Comparison of ENCODE assay signal across 20 cellular contexts in genomic region chr2:54404270-54404669, GRCh38. TPM values are rescaled to one million over a fixed set of nuclear protein-coding genes. Genes with fewer than 3 reads are reported as not detected.
A peak's percentile ranks its signal among the peaks of the same experiment; 100 is the strongest.
DNase-seq lines count a peak whose midpoint lies in the region; ATAC-seq and TF ChIP-seq lines count a peak whose summit lies in the region.
"Had no signal": no experiment of that assay in that cellular context is flagged by ENCODE, and none has a peak within 500 bp of the region (broad histone marks: within the 10 kb centered on the region; RNA-seq: fewer than 3 reads in every experiment).

No MANE protein-coding gene starts in this region.

- no peaks in the 10 kb centered on the region for H3K27me3 Mint-ChIP-seq in T-helper 17 cell

- no peak overlapping the region for H3K4me3 ChIP-seq in left lung
- H3K4me3 ChIP-seq: hepatocyte had no signal

- no peaks in the 10 kb centered on the region for H3K36me3 Mint-ChIP-seq in T-helper 17 cell (ENCODE audit: low read depth)
- H3K36me3 Mint-ChIP-seq: brain; CD14-positive monocyte; naive thymus-derived CD8-positive, alpha-beta T cell had no signal

- intact Hi-C loops in left lung (cut with DNase I) = no loop called here

- ATAC-seq in HG03175 (IDR thresholded peaks at IDR 0.05; ENCODE audit: unreplicated experiment) = peak; percentile 44
- ATAC-seq in T-helper 17 cell = peak; percentile 28
- ATAC-seq in left lung = peak; percentile 72
- ATAC-seq in HG02588 (IDR thresholded peaks at IDR 0.05; ENCODE audit: unreplicated experiment) = no peak
- no peak for ATAC-seq in GM19397 (IDR thresholded peaks at IDR 0.05; ENCODE audit: unreplicated experiment)
- ATAC-seq: activated CD8-positive, alpha-beta T cell treated with anti-CD3 and anti-CD28 coated beads, Interleukin-2, amount 10 ng/mL, durations not matched to agents 7 days and 5 days; left colon; naive thymus-derived CD8-positive, alpha-beta T cell had no signal

- no peak overlapping the region for H3K4me3 Mint-ChIP-seq in T-helper 17 cell
- H3K4me3 Mint-ChIP-seq: activated CD8-positive, alpha-beta T cell treated with anti-CD3 and anti-CD28 coated beads, Interleukin-2, amount 10 ng/mL, durations not matched to agents 7 days and 5 days; brain; CD14-positive monocyte; endodermal cell; naive thymus-derived CD8-positive, alpha-beta T cell; stimulated activated naive CD8-positive, alpha-beta T cell treated with anti-CD3 and anti-CD28 coated beads, Interleukin-15, Interleukin-2, amounts not matched to agents 100 ng/mL and 50 ng/mL, for 24 hours had no signal

- no peaks in the 10 kb centered on the region for H3K27me3 ChIP-seq in left lung
- H3K27me3 ChIP-seq: hepatocyte had no signal

- H3K36me3 ChIP-seq in left lung = no peaks in the 10 kb centered on the region

- no peaks in the 10 kb centered on the region for H3K9me3 ChIP-seq in T-helper 17 cell (ENCODE audit: control insufficient read depth, low read length, poor library complexity, severe bottlenecking)
- H3K9me3 ChIP-seq in left lung = no peaks in the 10 kb centered on the region

- H3K4me1 Mint-ChIP-seq in T-helper 17 cell = peaks cover 11% of the 10 kb centered on the region

- no peak overlapping the region for H3K27ac Mint-ChIP-seq in T-helper 17 cell
- H3K27ac Mint-ChIP-seq: activated CD8-positive, alpha-beta T cell treated with anti-CD3 and anti-CD28 coated beads, Interleukin-2, amount 10 ng/mL, durations not matched to agents 7 days and 5 days; brain; endodermal cell; stimulated activated naive CD8-positive, alpha-beta T cell treated with anti-CD3 and anti-CD28 coated beads, Interleukin-15, Interleukin-2, amounts not matched to agents 100 ng/mL and 50 ng/mL, for 24 hours had no signal

- H3K4me1 ChIP-seq in left lung = no peaks in the 10 kb centered on the region

- no peak for TF ChIP-seq CTCF in left lung (IDR thresholded peaks at IDR 0.05)

- peak overlapping the region in 1 of 2 donors; percentile 5 for H3K27ac ChIP-seq in left lung
- H3K27ac ChIP-seq: hepatocyte had no signal

- DNase-seq in DMS79 (lab: John Stamatoyannopoulos, UW) (peak; percentile 10), T-helper 17 cell (no peak), left lung (no peak)
- DNase-seq in stimulated activated CD4-positive, alpha-beta T cell treated with anti-CD3 and anti-CD28 coated beads, Interleukin-1b, Interleukin-23, amount 100 ng/mL, for 48 hours = no peak
- no peak for DNase-seq in stimulated activated naive CD4-positive, alpha-beta T cell treated with Interleukin-2 at 50 U/mL for 16 hours (lab: John Stamatoyannopoulos, UW)
- DNase-seq: activated CD8-positive, alpha-beta T cell treated with anti-CD3 and anti-CD28 coated beads, Interleukin-2, amount 10 ng/mL, durations not matched to agents 7 days and 5 days; activated effector memory CD4-positive, alpha-beta T cell treated with anti-CD3 and anti-CD28 coated beads, Interleukin-2, amount 50 U/mL, for 16 hours; endodermal cell; left colon; naive thymus-derived CD8-positive, alpha-beta T cell; NCI-H1092 treated with DMSO at 0.1 percent for 48 hours; NCI-H510A; retina had no signal

RNA-seq across cellular contexts. Expression of gene SPTBN1, which starts 51.9 kb away (rescaled TPM):
- total RNA-seq in T-helper 17 cell = 100 to 1,000 TPM; 187 to 195 TPM
- total RNA-seq in left lung = 100 to 1,000 TPM; 441 to 550 TPM

Comparison
In these comparisons a context has a peak if more than half of its experiments do, and no peak if none do; other contexts are left out.
1. ATAC-seq: peak in HG03175 (single experiment), T-helper 17 cell (single experiment) and left lung (single experiment); none in HG02588 (single experiment) and GM19397 (single experiment).